In genomic region chr10:101043356-101043707, GRCh38 we compare ENCODE assay signal across 8 cellular contexts. TPM values are rescaled to one million over a fixed set of nuclear protein-coding genes. Genes with fewer than 3 reads are reported as not detected.
DNase-seq lines count a peak whose midpoint lies in the region; ATAC-seq and TF ChIP-seq lines count a peak whose summit lies in the region.

No MANE protein-coding gene starts in this region.

- 26% methylated on average over 3 of the region's 3 CpGs for WGBS in hepatocyte (ENCODE audit: low lambda C conversion rate, missing lambda C conversion rate)

- H3K9ac ChIP-seq in stomach smooth muscle (ENCODE audit: low read length in 2 of 2) = peak overlapping the region; percentile 65 to 82

- no peaks in the 10 kb centered on the region for H3K9me2 ChIP-seq in hepatocyte (replicated peaks; ENCODE audit: insufficient read depth)

- DNase-seq in T-helper 1 cell (no peak), UCSD-AML1 (lab: John Stamatoyannopoulos, UW; ENCODE audit: unreplicated experiment) (peak; percentile 44), hepatocyte (ENCODE audit: low spot score) (no peak), dermis blood vessel endothelial cell (no peak)
- DNase-seq in activated CD4-positive, alpha-beta T cell treated with anti-CD3 and anti-CD28 coated beads, Interleukin-2, amount 50 U/mL, for 48 hours = no peak

- peak overlapping the region; percentile 5 for H3K4me3 ChIP-seq in hepatocyte
- peak overlapping the region; percentile 53 to 85 for H3K4me3 ChIP-seq in stomach smooth muscle (ENCODE audit: low read length in 2 of 2)

- H3K9me3 Mint-ChIP-seq in T-helper 1 cell treated with Interleukin-12 subunit alpha and Interleukin-12 subunit beta and Interleukin-4 antibody, amounts not matched to agents 30 μg/mL and 1 μg/mL, for 36 hours = no peaks in the 10 kb centered on the region

- H3K27me3 ChIP-seq in hepatocyte (peaks cover 23% of the 10 kb centered on the region), stomach smooth muscle (ENCODE audit: control insufficient read depth in 1 of 2, insufficient read depth in 2 of 2, low read length in 2 of 2) (peaks cover 17 to 21% of the 10 kb centered on the region in 2 donors)

- H3K9me3 ChIP-seq in hepatocyte (ENCODE audit: low read depth) = no peaks in the 10 kb centered on the region
- H3K9me3 ChIP-seq in stomach smooth muscle (ENCODE audit: control insufficient read depth in 2 of 2, low read length in 2 of 2) = no peaks in the 10 kb centered on the region

- TF ChIP-seq CTCF in hepatocyte (IDR thresholded peaks at IDR 0.05; ENCODE audit: poor library complexity) = no peak

- peaks cover 42% of the 10 kb centered on the region for H3K27me3 Mint-ChIP-seq in T-helper 1 cell treated with Interleukin-12 subunit alpha and Interleukin-12 subunit beta and Interleukin-4 antibody, amounts not matched to agents 30 μg/mL and 1 μg/mL, for 36 hours (ENCODE audit: low read depth)

- H3K27ac ChIP-seq in hepatocyte (peak overlapping the region; percentile 89), stomach smooth muscle (ENCODE audit: low read length) (peak overlapping the region; percentile 84)

- no peaks in the 10 kb centered on the region for H4K20me1 ChIP-seq in hepatocyte (ENCODE audit: insufficient read depth, poor library complexity, severe bottlenecking)

- no peaks in the 10 kb centered on the region for H3K36me3 ChIP-seq in hepatocyte (replicated peaks; ENCODE audit: insufficient read depth, low read depth)
- H3K36me3 ChIP-seq in stomach smooth muscle (ENCODE audit: control insufficient read depth in 2 of 2, insufficient read depth in 2 of 2, low read length in 2 of 2) = peaks cover 8 to 13% of the 10 kb centered on the region in 2 donors

- H3K4me1 ChIP-seq in hepatocyte (ENCODE audit: insufficient read depth) (peaks cover 14% of the 10 kb centered on the region), stomach smooth muscle (ENCODE audit: control insufficient read depth, insufficient read depth, low read length) (peaks cover 18% of the 10 kb centered on the region)

- no peaks in the 10 kb centered on the region for H3K79me2 ChIP-seq in hepatocyte

- no peak overlapping the region for H3K27ac Mint-ChIP-seq in T-helper 1 cell treated with Interleukin-12 subunit alpha and Interleukin-12 subunit beta and Interleukin-4 antibody, amounts not matched to agents 30 μg/mL and 1 μg/mL, for 36 hours

- ATAC-seq in GM19351 (IDR thresholded peaks at IDR 0.05; ENCODE audit: unreplicated experiment) = no peak

- H3K4me1 Mint-ChIP-seq in T-helper 1 cell treated with Interleukin-12 subunit alpha and Interleukin-12 subunit beta and Interleukin-4 antibody, amounts not matched to agents 30 μg/mL and 1 μg/mL, for 36 hours (ENCODE audit: low read depth) = peaks cover 20% of the 10 kb centered on the region

- peak overlapping the region; percentile 76 for H3K4me2 ChIP-seq in hepatocyte

- H3K4me3 Mint-ChIP-seq in T-helper 1 cell treated with Interleukin-12 subunit alpha and Interleukin-12 subunit beta and Interleukin-4 antibody, amounts not matched to agents 30 μg/mL and 1 μg/mL, for 36 hours = peak overlapping the region; percentile 85

- H3K36me3 Mint-ChIP-seq in T-helper 1 cell treated with Interleukin-12 subunit alpha and Interleukin-12 subunit beta and Interleukin-4 antibody, amounts not matched to agents 30 μg/mL and 1 μg/mL, for 36 hours (ENCODE audit: low read depth) = peaks cover 6% of the 10 kb centered on the region

- H2AFZ ChIP-seq in hepatocyte = peak overlapping the region; percentile 55

RNA-seq across cellular contexts. Expression of gene SFXN3, which starts 12.3 kb away (rescaled TPM):
- 92.4 and 102 TPM in 2 replicates for total RNA-seq in hepatocyte
- polyA plus RNA-seq in hepatocyte = 93.6 and 126 TPM in 2 replicates
- 64.4 and 68.9 TPM in 2 replicates for total RNA-seq in dermis blood vessel endothelial cell

RNA-seq across cellular contexts. Expression of gene PDZD7, which starts 12.4 kb away (rescaled TPM):
- 2.5 and 6.0 TPM in 2 replicates for total RNA-seq in hepatocyte
- 8.4 and 10.5 TPM in 2 replicates for polyA plus RNA-seq in hepatocyte
- 0.34 and 0.88 TPM in 2 replicates for total RNA-seq in dermis blood vessel endothelial cell

RNA-seq across cellular contexts. Expression of gene KAZALD1, which starts 18.5 kb away (rescaled TPM):
- total RNA-seq in hepatocyte (31.9 and 34.8 TPM in 2 replicates), dermis blood vessel endothelial cell (0.17 and 0.51 TPM in 2 replicates)
- polyA plus RNA-seq in hepatocyte = 18.2 and 19.5 TPM in 2 replicates

RNA-seq across cellular contexts. Expression of gene LZTS2, which starts 43.7 kb away (rescaled TPM):
- 62.9 and 73.6 TPM in 2 replicates for total RNA-seq in hepatocyte
- 88.5 and 90.7 TPM in 2 replicates for polyA plus RNA-seq in hepatocyte
- total RNA-seq in dermis blood vessel endothelial cell = 43.6 and 57.8 TPM in 2 replicates

RNA-seq across cellular contexts. Expression of gene TWNK, which starts 56.0 kb away (rescaled TPM):
- total RNA-seq in hepatocyte (3.2 and 5.0 TPM in 2 replicates), dermis blood vessel endothelial cell (7.7 and 8.8 TPM in 2 replicates)
- 4.0 and 5.1 TPM in 2 replicates for polyA plus RNA-seq in hepatocyte

Comparison
In these comparisons a context has a peak if more than half of its experiments do, and no peak if none do; other contexts are left out.
1. RNA of gene KAZALD1, which starts 18.5 kb away (total RNA-seq): 31.9 to 34.8 TPM in hepatocyte; 0.17 to 0.51 TPM in dermis blood vessel endothelial cell; every median in the first group is over 10 times any median in the second.